27 cellular contexts compared by ENCODE assay signal in genomic region chr3:39491733-39492350, GRCh38. TPM values are rescaled to one million over a fixed set of nuclear protein-coding genes. Genes with fewer than 3 reads are reported as not detected.
"Had no signal": no experiment of that assay in that cellular context is flagged by ENCODE, and none has a peak within 500 bp of the region (broad histone marks: within the 10 kb centered on the region; RNA-seq: fewer than 3 reads in every experiment).

No MANE protein-coding gene starts in this region.

- H3K4me3 Mint-ChIP-seq: dendritic cell treated with granulocyte-macrophage colony-stimulating factor and Interleukin-4, amounts not matched to agents 40 ng/mL and 50 ng/mL, for 4 days; naive B cell; nephron; stimulated activated naive B cell treated with anti-CD40 and anti-IgM and Interleukin-4, amounts not matched to agents 10 μg/mL and 1 μg/mL and 100 μg/mL, for 72 hours; stimulated activated naive CD8-positive, alpha-beta T cell treated with anti-CD3 and anti-CD28 coated beads, Interleukin-15, amount 100 ng/mL, for 72 hours had no signal

- H3K36me3 ChIP-seq: esophagus squamous epithelium, gastroesophageal sphincter, neutrophil, right lobe of liver, spleen had no signal

- H3K4me1 Mint-ChIP-seq: naive B cell; stimulated activated naive B cell treated with anti-CD40 and anti-IgM and Interleukin-4, amounts not matched to agents 10 μg/mL and 1 μg/mL and 100 μg/mL, for 72 hours had no signal

- H3K27ac Mint-ChIP-seq: dendritic cell treated with granulocyte-macrophage colony-stimulating factor and Interleukin-4, amounts not matched to agents 40 ng/mL and 50 ng/mL, for 4 days; nephron; stimulated activated naive B cell treated with anti-CD40 and anti-IgM and Interleukin-4, amounts not matched to agents 10 μg/mL and 1 μg/mL and 100 μg/mL, for 72 hours had no signal

- ATAC-seq: gastroesophageal sphincter; left colon; left ventricle myocardium superior; psoas muscle; right lobe of liver; stimulated activated naive B cell treated with anti-CD40 and anti-IgM and Interleukin-4, amounts not matched to agents 10 μg/mL and 1 μg/mL and 100 μg/mL, for 72 hours; stimulated activated naive CD8-positive, alpha-beta T cell treated with anti-CD3 and anti-CD28 coated beads, Interleukin-15, amount 100 ng/mL, for 72 hours had no signal

- DNase-seq: esophagus squamous epithelium; foreskin fibroblast; kidney; left colon; left ventricle myocardium superior; mesenchymal stem cell; midbrain; naive B cell; psoas muscle; retina; right lobe of liver; spleen; stimulated activated CD4-positive, alpha-beta T cell treated with anti-CD3 and anti-CD28 coated beads, Interleukin-15, amount 100 ng/mL, for 24 hours; stimulated activated CD4-positive, alpha-beta T cell treated with anti-CD3 and anti-CD28 coated beads, Interleukin-1b, Interleukin-23, amount 100 ng/mL, for 48 hours; stimulated activated CD4-positive, alpha-beta T cell treated with anti-CD3 and anti-CD28 coated beads, Interleukin-4, amount 100 ng/mL, for 24 hours; stimulated activated naive B cell treated with anti-CD40 and anti-IgM and Interleukin-4, amounts not matched to agents 10 μg/mL and 1 μg/mL and 100 μg/mL, for 72 hours; stimulated activated naive CD8-positive, alpha-beta T cell treated with anti-CD3 and anti-CD28 coated beads, Interleukin-15, amount 100 ng/mL, for 72 hours; trophoblast cell had no signal

- H3K27me3 ChIP-seq: right lobe of liver had no signal

- H3K9me3 Mint-ChIP-seq: dendritic cell treated with granulocyte-macrophage colony-stimulating factor and Interleukin-4, amounts not matched to agents 40 ng/mL and 50 ng/mL, for 4 days; stimulated activated naive CD8-positive, alpha-beta T cell treated with anti-CD3 and anti-CD28 coated beads, Interleukin-15, amount 100 ng/mL, for 72 hours had no signal

- FAIRE-seq: colon, kidney had no signal

- H3K4me3 ChIP-seq: esophagus squamous epithelium, gastroesophageal sphincter, lung, psoas muscle, right lobe of liver, spleen had no signal

RNA-seq across cellular contexts. Expression of gene MOBP, which starts 24.4 kb away (rescaled TPM):
- total RNA-seq: esophagus squamous epithelium, left ventricle myocardium superior, osteoblast, psoas muscle, right lobe of liver, skeletal muscle tissue, subcutaneous adipose tissue had no signal
- polyA plus RNA-seq: spleen had no signal
